7 cellular contexts compared by ENCODE assay signal in genomic region chr15:94670436-94671034, GRCh38.
A peak's percentile ranks its signal among the peaks of the same experiment; 100 is the strongest.
DNase-seq lines count a peak whose midpoint lies in the region; ATAC-seq and TF ChIP-seq lines count a peak whose summit lies in the region.

No MANE protein-coding gene starts in this region.

- peak; percentile 52 for TF ChIP-seq CTCF in GM10266 (IDR thresholded peaks at IDR 0.05; ENCODE audit: control insufficient read depth, insufficient read depth, low read depth, missing control alignments)
- TF ChIP-seq CTCF in RWPE2 (IDR thresholded peaks at IDR 0.05; ENCODE audit: poor library complexity, severe bottlenecking) = peak; percentile 99
- peak; percentile 50 for TF ChIP-seq CTCF in fibroblast of the aortic adventitia (IDR thresholded peaks at IDR 0.05; ENCODE audit: insufficient read depth, low read length)

- peak; percentile 26; the same call in 1 of the 3 replicates for ATAC-seq in RWPE2 (ENCODE audit: low read depth)

- no peaks in the 10 kb centered on the region for H3K27me3 ChIP-seq in RWPE2 (ENCODE audit: insufficient read depth, poor library complexity, severe bottlenecking)

- peaks cover 9% of the 10 kb centered on the region for H3K4me1 ChIP-seq in RWPE2 (ENCODE audit: insufficient read depth, poor library complexity, severe bottlenecking)

- no peaks in the 10 kb centered on the region for H3K36me3 ChIP-seq in RWPE2 (ENCODE audit: low read depth)

- DNase-seq in GM10266 (ENCODE audit: extremely low spot score) (peak; percentile 23), HuH-7 (ENCODE audit: low spot score) (peak; percentile 36), RWPE2 (ENCODE audit: low spot score) (no peak), fibroblast of the aortic adventitia (ENCODE audit: low read depth) (peak; percentile 46), pulmonary artery endothelial cell (ENCODE audit: low read depth, low spot score) (peak; percentile 46), ecto neural progenitor cell (ENCODE audit: low spot score) (no peak)
- DNase-seq in activated T-cell treated with anti-CD3 and anti-CD28 coated beads, Interleukin-2, amount 50 U/mL, for 1 hour = no peak

- no peaks in the 10 kb centered on the region for H3K9me3 ChIP-seq in RWPE2 (ENCODE audit: severe bottlenecking)

- no peak overlapping the region for H3K27ac ChIP-seq in RWPE2 (ENCODE audit: poor library complexity, severe bottlenecking)

- H3K4me3 ChIP-seq in RWPE2 (ENCODE audit: severe bottlenecking) (no peak overlapping the region), fibroblast of the aortic adventitia (ENCODE audit: low read depth, low read length) (no peak overlapping the region)

Comparison
In these comparisons a context has a peak if more than half of its experiments do, and no peak if none do; other contexts are left out.
1. DNase-seq: peak in GM10266 (single experiment), HuH-7 (single experiment), fibroblast of the aortic adventitia (single experiment) and pulmonary artery endothelial cell (single experiment); none in RWPE2 (single experiment), activated T-cell treated with anti-CD3 and anti-CD28 coated beads, Interleukin-2, amount 50 U/mL, for 1 hour (single experiment) and ecto neural progenitor cell (single experiment).
2. Peak in every context shown above with its lines, with median percentiles within 50 percentile points of each other: CTCF ChIP-seq.